Comparison of ENCODE assay signal across 8 cellular contexts in genomic region chr12:49345840-49346658, GRCh38. TPM values are rescaled to one million over a fixed set of nuclear protein-coding genes. Genes with fewer than 3 reads are reported as not detected.
DNase-seq lines count a peak whose midpoint lies in the region; ATAC-seq and TF ChIP-seq lines count a peak whose summit lies in the region.

No MANE protein-coding gene starts in this region.

- TF ChIP-seq POLR2A in GM18505 (IDR thresholded peaks at IDR 0.05; ENCODE audit: borderline replicate concordance, extremely low read depth, insufficient read depth, insufficient read length): no peak

- H3K36me3 Mint-ChIP-seq in H9 (ENCODE audit: insufficient read depth in 1 of 3, low read depth in 3 of 3) (peaks cover 0 to 1% (median 0%) of the 10 kb centered on the region in 3 experiments; a peak in 1 of 7 replicates), neural crest cell (ENCODE audit: low read depth) (no peaks in the 10 kb centered on the region)

- peaks cover 33 to 38% of the 10 kb centered on the region in 2 experiments for H3K4me1 Mint-ChIP-seq in H9
- peaks cover 40% of the 10 kb centered on the region for H3K4me1 Mint-ChIP-seq in neural crest cell

- peaks cover 3% of the 10 kb centered on the region for H4K20me1 ChIP-seq in H9 (ENCODE audit: control insufficient read depth, insufficient read depth, insufficient read length)

- no peak overlapping the region for H3K4ac ChIP-seq in H9 (ENCODE audit: low read depth, low read length)

- H3K9ac ChIP-seq in H9 (ENCODE audit: extremely low read depth, insufficient read length, low read length): no peak overlapping the region
- H3K9ac ChIP-seq in colonic mucosa (ENCODE audit: low read depth in 2 of 2, low read length in 2 of 2): peak overlapping the region; percentile 22 to 37

- H2BK120ac ChIP-seq in H9 (ENCODE audit: low read depth, low read length, poor library complexity, severe bottlenecking): no peak overlapping the region

- H3K36me3 ChIP-seq in BJ (ENCODE audit: control insufficient read depth, insufficient read depth, low read length) (no peaks in the 10 kb centered on the region), colonic mucosa (no peaks in the 10 kb centered on the region)

- H3K4me2 ChIP-seq in H9 (ENCODE audit: insufficient read depth, insufficient read length, low read length): peak overlapping the region; percentile 45

- no peak overlapping the region for H3K56ac ChIP-seq in H9 (ENCODE audit: insufficient read length, low read depth, low read length)

- H3K9me3 Mint-ChIP-seq in H9: peaks cover 1 to 3% of the 10 kb centered on the region in 2 experiments; a peak in 2 of 5 replicates
- no peaks in the 10 kb centered on the region for H3K9me3 Mint-ChIP-seq in neural crest cell

- no peaks in the 10 kb centered on the region for H3K79me1 ChIP-seq in H9 (ENCODE audit: insufficient read depth, low read depth, low read length, poor library complexity, severe bottlenecking)

- H3K27me3 Mint-ChIP-seq in H9 (ENCODE audit: low read depth): peaks cover 95% of the 10 kb centered on the region
- H3K27me3 Mint-ChIP-seq in neural crest cell (ENCODE audit: low read depth): peaks cover 88% of the 10 kb centered on the region

- no peak overlapping the region for H3K14ac ChIP-seq in H9 (ENCODE audit: insufficient read depth, low read length)

- no peak overlapping the region for H3K23ac ChIP-seq in H9 (ENCODE audit: insufficient read length, low read depth, low read length)

- no peak overlapping the region for H2BK20ac ChIP-seq in H9 (ENCODE audit: low read depth, low read length, poor library complexity, severe bottlenecking)

- H3K79me2 ChIP-seq in H9 (ENCODE audit: insufficient read depth, low read length): no peaks in the 10 kb centered on the region

- peaks cover 3% of the 10 kb centered on the region; the same call in 1 of the 2 replicates for H3K4me1 ChIP-seq in H9 (ENCODE audit: insufficient read depth, low read length)
- peaks cover 42% of the 10 kb centered on the region for H3K4me1 ChIP-seq in colonic mucosa

- H3T11ph ChIP-seq in H9 (ENCODE audit: low read length): no peak overlapping the region

- H2BK15ac ChIP-seq in H9 (ENCODE audit: low read depth, low read length): no peak overlapping the region

- H3K27me3 ChIP-seq in BJ (ENCODE audit: control insufficient read depth, insufficient read depth, low read length) (peaks cover 45% of the 10 kb centered on the region), H9 (ENCODE audit: insufficient read depth, low read length) (peaks cover 65% of the 10 kb centered on the region), colonic mucosa (peaks cover 58% of the 10 kb centered on the region)

- H4K8ac ChIP-seq in H9 (replicated peaks; ENCODE audit: insufficient read length, low read depth, low read length): no peak overlapping the region

- no peak overlapping the region for H2BK5ac ChIP-seq in H9 (ENCODE audit: insufficient read length, low read length)

- DNase-seq in BJ (ENCODE audit: low read depth) (no peak), H9 (peak; percentile 54), colonic mucosa (no peak), neural crest cell (ENCODE audit: low read depth, low spot score) (no peak), NCI-H446 (lab: John Stamatoyannopoulos, UW) (no peak), RKO (ENCODE audit: low spot score) (no peak), NCI-H1048 (lab: John Stamatoyannopoulos, UW) (no peak)

- no peak overlapping the region for H3K18ac ChIP-seq in H9 (ENCODE audit: insufficient read length, low read depth, low read length)

- no peak overlapping the region for H4K5ac ChIP-seq in H9 (ENCODE audit: insufficient read length, low read depth, low read length)

- no peak overlapping the region for H2BK12ac ChIP-seq in H9 (ENCODE audit: insufficient read length, low read depth, low read length)

- H3K4me3 ChIP-seq in BJ (ENCODE audit: low read depth, low read length) (peak overlapping the region; percentile 26; the same call in 1 of the 2 replicates), colonic mucosa (peak overlapping the region; percentile 38)

- H3K27ac ChIP-seq in H9 (ENCODE audit: insufficient read length, low read depth, low read length) (no peak overlapping the region), colonic mucosa (no peak overlapping the region)

- H3K23me2 ChIP-seq in H9 (ENCODE audit: insufficient read length, low read depth, low read length, poor library complexity, severe bottlenecking): peaks cover 36% of the 10 kb centered on the region

- H2AFZ ChIP-seq in H9 (ENCODE audit: low read length): no peak overlapping the region

- H3K9me3 ChIP-seq in H9 (ENCODE audit: control insufficient read depth, low read depth, low read length) (no peaks in the 10 kb centered on the region), colonic mucosa (no peaks in the 10 kb centered on the region)

- TF ChIP-seq CTCF in BJ (IDR thresholded peaks at IDR 0.05; ENCODE audit: insufficient read depth, low read depth, low read length): no peak
- TF ChIP-seq CTCF in H9 (conservative IDR thresholded peaks at IDR 0.05): no peak
- no peak for TF ChIP-seq CTCF in colonic mucosa (IDR thresholded peaks at IDR 0.05)
- no peak for TF ChIP-seq CTCF in neural crest cell (conservative IDR thresholded peaks at IDR 0.05)

- intact Hi-C loops in colonic mucosa (cut with DNase I): no loop called here

- no peak overlapping the region for H2AK5ac ChIP-seq in H9 (ENCODE audit: insufficient read length, low read length)

- H4K91ac ChIP-seq in H9 (ENCODE audit: insufficient read length, low read depth, low read length): no peak overlapping the region

- no peak for ATAC-seq in GM18505 (IDR thresholded peaks at IDR 0.05; ENCODE audit: unreplicated experiment)

- CTCF ChIA-PET in BJ (lab: Yijun Ruan, JAX): interaction anchor here (1.3 to 4.7 kb wide), 10 partner anchors 10 to 234 kb away, joined by 4 to 78 read pairs (median 34); partner anchors contain the start of genes C1QL4 and SPATS2

- H3K4me3 Mint-ChIP-seq in H9: peak overlapping the region; percentile 61 to 87
- peak overlapping the region; percentile 74 for H3K4me3 Mint-ChIP-seq in neural crest cell

- no peak overlapping the region for H3K27ac Mint-ChIP-seq in H9
- H3K27ac Mint-ChIP-seq in neural crest cell (ENCODE audit: unreplicated experiment): no peak overlapping the region

- POLR2A ChIA-PET in BJ (lab: Charles Lee): no interaction called here

- WGBS in H9 (ENCODE audit: extremely low coverage, insufficient read length, low lambda C conversion rate): no CpG with 5 or more reads among the region's 60 CpGs

RNA-seq across cellular contexts. Expression of gene DNAJC22, which starts 0.6 kb away (rescaled TPM):
- 2.3 and 4.3 TPM in 2 replicates for polyA plus RNA-seq in BJ (2011; rRNA removed)
- polyA minus RNA-seq in BJ (2011; rRNA and poly(A)+ RNA removed): 1.3 and 1.4 TPM in 2 replicates
- 2.6 and 3.2 TPM in 2 replicates for total RNA-seq in H9 (2021)
- total RNA-seq in colonic mucosa: 10 to 100 TPM; 29.0 to 34.2 TPM
- total RNA-seq in neural crest cell: 0.32 and 0.35 TPM in 2 replicates

RNA-seq across cellular contexts. Expression of gene C1QL4, which starts 9.1 kb away (rescaled TPM):
- not detected in 2 replicates for polyA plus RNA-seq in BJ (2011; rRNA removed)
- not detected in 2 replicates for polyA minus RNA-seq in BJ (2011; rRNA and poly(A)+ RNA removed)
- total RNA-seq in H9 (2021) (1.2 and 1.9 TPM in 2 replicates), colonic mucosa (not detected), neural crest cell (0.63 and 0.80 TPM in 2 replicates)

RNA-seq across cellular contexts. Expression of gene SPATS2, which starts 21.2 kb away (rescaled TPM):
- polyA plus RNA-seq in BJ (2011; rRNA removed): 23.1 and 29.8 TPM in 2 replicates
- 19.0 and 20.7 TPM in 2 replicates for polyA minus RNA-seq in BJ (2011; rRNA and poly(A)+ RNA removed)
- total RNA-seq in H9 (2021) (16.0 and 17.1 TPM in 2 replicates), colonic mucosa (10 to 100 TPM; 17.2 to 21.9 TPM), neural crest cell (45.2 and 45.7 TPM in 2 replicates)

RNA-seq across cellular contexts. Expression of gene TROAP, which starts 23.0 kb away (rescaled TPM):
- 11.8 and 24.8 TPM in 2 replicates for polyA plus RNA-seq in BJ (2011; rRNA removed)
- 17.5 and 23.2 TPM in 2 replicates for polyA minus RNA-seq in BJ (2011; rRNA and poly(A)+ RNA removed)
- total RNA-seq in H9 (2021): 70.5 and 75.3 TPM in 2 replicates
- total RNA-seq in colonic mucosa: 10 to 100 TPM; 11.8 to 51.8 TPM
- total RNA-seq in neural crest cell: 88.0 and 91.2 TPM in 2 replicates

RNA-seq across cellular contexts. Expression of gene PRPH, which starts 51.1 kb away (rescaled TPM):
- polyA plus RNA-seq in BJ (2011; rRNA removed): not detected in 2 replicates
- polyA minus RNA-seq in BJ (2011; rRNA and poly(A)+ RNA removed): not detected in 2 replicates
- total RNA-seq in H9 (2021): 1.1 and 2.2 TPM in 2 replicates
- 10 to 100 TPM in 1 of 2 donors, 1 to 10 TPM in 1; 3.9 to 21.9 TPM for total RNA-seq in colonic mucosa
- 0.70 and 1.3 TPM in 2 replicates for total RNA-seq in neural crest cell
